22 cellular contexts compared by ENCODE assay signal in genomic region chr17:47993031-47993546, GRCh38. TPM values are rescaled to one million over a fixed set of nuclear protein-coding genes. Genes with fewer than 3 reads are reported as not detected.
A peak's percentile ranks its signal among the peaks of the same experiment; 100 is the strongest.
DNase-seq lines count a peak whose midpoint lies in the region; ATAC-seq and TF ChIP-seq lines count a peak whose summit lies in the region.
"Had no signal": no experiment of that assay in that cellular context is flagged by ENCODE, and none has a peak within 500 bp of the region (broad histone marks: within the 10 kb centered on the region; RNA-seq: fewer than 3 reads in every experiment).

No MANE protein-coding gene starts in this region.

- H3K36me3 ChIP-seq in SK-N-MC (ENCODE audit: insufficient read depth, low read length) (no peaks in the 10 kb centered on the region), osteoblast (ENCODE audit: insufficient read depth, low read length) (no peaks in the 10 kb centered on the region)
- H3K36me3 ChIP-seq: SJCRH30 had no signal

- H3K4me1 Mint-ChIP-seq in glutamatergic neuron (ENCODE audit: low read depth, unreplicated experiment) = peaks cover 64% of the 10 kb centered on the region
- no peaks in the 10 kb centered on the region for H3K4me1 Mint-ChIP-seq in activated T-cell treated with anti-CD3 and anti-CD28 coated beads, Interleukin-2, amount 50 U/mL, for 72 hours (ENCODE audit: low read depth)

- peaks cover 28% of the 10 kb centered on the region for H3K9me3 Mint-ChIP-seq in glutamatergic neuron (ENCODE audit: unreplicated experiment)
- H3K9me3 Mint-ChIP-seq in activated T-cell treated with anti-CD3 and anti-CD28 coated beads, Interleukin-2, amount 50 U/mL, for 72 hours = no peaks in the 10 kb centered on the region

- no peaks in the 10 kb centered on the region for H4K20me1 ChIP-seq in osteoblast (ENCODE audit: insufficient read depth, low read length)

- no peak overlapping the region for H3K4me2 ChIP-seq in osteoblast (ENCODE audit: insufficient read depth, low read length)

- H3K27ac Mint-ChIP-seq in glutamatergic neuron (ENCODE audit: unreplicated experiment) = peak overlapping the region; percentile 88
- H3K27ac Mint-ChIP-seq in activated T-cell treated with anti-CD3 and anti-CD28 coated beads, Interleukin-2, amount 50 U/mL, for 72 hours = no peak overlapping the region

- H3K4me3 ChIP-seq in SK-N-MC (no peak overlapping the region), osteoblast (ENCODE audit: insufficient read depth, low read length) (no peak overlapping the region)
- H3K4me3 ChIP-seq: SJCRH30 had no signal

- peak in 2 of 3 experiments; percentile 39 to 70 for DNase-seq in NCI-H1417 (lab: John Stamatoyannopoulos, UW)
- no peak for DNase-seq in NCI-H1417 treated with DMSO at 0.1 percent for 48 hours (lab: John Stamatoyannopoulos, UW)
- no peak for DNase-seq in SK-N-MC (ENCODE audit: low read depth, low spot score)
- no peak for DNase-seq in glutamatergic neuron
- DNase-seq in osteoblast (ENCODE audit: insufficient read length, low spot score, missing footprints) = peak; percentile 34
- DNase-seq in activated T-cell treated with anti-CD3 and anti-CD28 coated beads, Interleukin-2, amount 50 U/mL, for 72 hours = no peak
- DNase-seq in SKM-1 treated with dmso at 0.1 percent for 144 hours (lab: John Stamatoyannopoulos, UW; ENCODE audit: unreplicated experiment) = no peak
- DNase-seq: 8988T, DMS 273 treated with DMSO at 0.1 percent for 48 hours, DND-41, H7, MM.1S, NCI-H1105, NCI-H187, NCI-H2107, NCI-H226, NCI-H524, PC-3, SJCRH30 had no signal

- no peaks in the 10 kb centered on the region for H3K9me3 ChIP-seq in SK-N-MC (ENCODE audit: low read depth, low read length)
- no peaks in the 10 kb centered on the region for H3K9me3 ChIP-seq in osteoblast (ENCODE audit: low read depth, low read length)
- H3K9me3 ChIP-seq: SJCRH30 had no signal

- H3K79me2 ChIP-seq in osteoblast (ENCODE audit: insufficient read depth, low read length) = no peaks in the 10 kb centered on the region

- peak overlapping the region; percentile 47 for H3K4me3 Mint-ChIP-seq in glutamatergic neuron (ENCODE audit: unreplicated experiment)
- no peak overlapping the region for H3K4me3 Mint-ChIP-seq in activated T-cell treated with anti-CD3 and anti-CD28 coated beads, Interleukin-2, amount 50 U/mL, for 72 hours

- no peaks in the 10 kb centered on the region for H3K4me1 ChIP-seq in osteoblast (ENCODE audit: insufficient read depth, low read length)

- TF ChIP-seq CTCF in glutamatergic neuron (IDR thresholded peaks at IDR 0.05; ENCODE audit: partially characterized antibody, unreplicated experiment) = no peak
- no peak for TF ChIP-seq CTCF in osteoblast (IDR thresholded peaks at IDR 0.05; ENCODE audit: extremely low read depth, low read depth, low read length)

- H3K27me3 ChIP-seq in osteoblast (ENCODE audit: insufficient read depth, low read length) = peaks cover 4% of the 10 kb centered on the region
- H3K27me3 ChIP-seq: SJCRH30 had no signal

- H3K27ac ChIP-seq in SK-N-MC = no peak overlapping the region
- H3K27ac ChIP-seq in osteoblast (ENCODE audit: low read depth, low read length) = no peak overlapping the region
- H3K27ac ChIP-seq: SJCRH30 had no signal

- peak overlapping the region; percentile 20 for H3K9ac ChIP-seq in SK-N-MC (ENCODE audit: insufficient read length)

- peaks cover 12% of the 10 kb centered on the region for H3K27me3 Mint-ChIP-seq in glutamatergic neuron (ENCODE audit: unreplicated experiment)
- H3K27me3 Mint-ChIP-seq in activated T-cell treated with anti-CD3 and anti-CD28 coated beads, Interleukin-2, amount 50 U/mL, for 72 hours (ENCODE audit: low read depth) = no peaks in the 10 kb centered on the region

- no peaks in the 10 kb centered on the region for H3K36me3 Mint-ChIP-seq in glutamatergic neuron (ENCODE audit: unreplicated experiment)
- no peaks in the 10 kb centered on the region for H3K36me3 Mint-ChIP-seq in activated T-cell treated with anti-CD3 and anti-CD28 coated beads, Interleukin-2, amount 50 U/mL, for 72 hours (ENCODE audit: insufficient read depth in 2 of 2)

- H2AFZ ChIP-seq in osteoblast (ENCODE audit: low read length) = no peak overlapping the region

- no peak for ATAC-seq in activated T-cell treated with anti-CD3 and anti-CD28 coated beads, Interleukin-2, amount 50 U/mL, for 72 hours (replicated peaks in 1 of 2)
- ATAC-seq in HG02840 (IDR thresholded peaks at IDR 0.05; ENCODE audit: low FRiP score, unreplicated experiment) = no peak
- ATAC-seq: PC-3 had no signal

RNA-seq across cellular contexts. Expression of gene CDK5RAP3, which starts 22.2 kb away (rescaled TPM):
- 196 TPM for total RNA-seq in glutamatergic neuron (ENCODE audit: unreplicated experiment)
- total RNA-seq in osteoblast = 46.6 and 50.3 TPM in 2 replicates
- total RNA-seq in activated T-cell treated with anti-CD3 and anti-CD28 coated beads, Interleukin-2, amount 50 U/mL, for 72 hours = 100 to 1,000 TPM; 232 to 255 TPM

RNA-seq across cellular contexts. Expression of gene PRR15L, which starts 35.4 kb away (rescaled TPM):
- total RNA-seq in glutamatergic neuron (ENCODE audit: unreplicated experiment) (not detected), osteoblast (not detected in 2 replicates)
- total RNA-seq in activated T-cell treated with anti-CD3 and anti-CD28 coated beads, Interleukin-2, amount 50 U/mL, for 72 hours = not detected
- total RNA-seq: G401, LHCN-M2, SJCRH30 had no signal

RNA-seq across cellular contexts. Expression of gene COPZ2, which starts 44.5 kb away (rescaled TPM):
- total RNA-seq in glutamatergic neuron (ENCODE audit: unreplicated experiment) (not detected), osteoblast (117 and 121 TPM in 2 replicates)
- total RNA-seq in activated T-cell treated with anti-CD3 and anti-CD28 coated beads, Interleukin-2, amount 50 U/mL, for 72 hours = 10 to 100 TPM; 11.7 to 14.2 TPM
- total RNA-seq: G401, H7 had no signal

RNA-seq across cellular contexts. Expression of gene PNPO, which starts 51.7 kb away (rescaled TPM):
- total RNA-seq in glutamatergic neuron (ENCODE audit: unreplicated experiment) (6.0 TPM), osteoblast (31.5 and 32.4 TPM in 2 replicates)
- 10 to 100 TPM; 18.4 to 30.1 TPM for total RNA-seq in activated T-cell treated with anti-CD3 and anti-CD28 coated beads, Interleukin-2, amount 50 U/mL, for 72 hours

RNA-seq across cellular contexts. Expression of gene NFE2L1, which starts 55.1 kb away (rescaled TPM):
- total RNA-seq in glutamatergic neuron (ENCODE audit: unreplicated experiment) = 190 TPM
- total RNA-seq in osteoblast = 144 and 165 TPM in 2 replicates
- 100 to 1,000 TPM; 214 to 237 TPM for total RNA-seq in activated T-cell treated with anti-CD3 and anti-CD28 coated beads, Interleukin-2, amount 50 U/mL, for 72 hours

Comparison
In these comparisons a context has a peak if more than half of its experiments do, and no peak if none do; other contexts are left out.
1. DNase-seq: peak in NCI-H1417 (2 of 3) and osteoblast (single experiment); none in NCI-H1417 treated with DMSO at 0.1 percent for 48 hours (single experiment), SK-N-MC (single experiment), glutamatergic neuron (single experiment), activated T-cell treated with anti-CD3 and anti-CD28 coated beads, Interleukin-2, amount 50 U/mL, for 72 hours (0 of 2) and SKM-1 treated with dmso at 0.1 percent for 144 hours (single experiment).